ENCODE assay signal across 31 cellular contexts in genomic region chr2:11543337-11544216, GRCh38. TPM values are rescaled to one million over a fixed set of nuclear protein-coding genes. Genes with fewer than 3 reads are reported as not detected.
A peak's percentile ranks its signal among the peaks of the same experiment; 100 is the strongest.
DNase-seq lines count a peak whose midpoint lies in the region; ATAC-seq, FAIRE-seq and TF ChIP-seq lines count a peak whose summit lies in the region.
"Had no signal": no experiment of that assay in that cellular context is flagged by ENCODE, and none has a peak within 500 bp of the region (broad histone marks: within the 10 kb centered on the region; RNA-seq: fewer than 3 reads in every experiment).

No MANE protein-coding gene starts in this region.

- ATAC-seq in Right ventricle myocardium superior (ENCODE audit: poor library complexity) (peak; percentile 21), pancreas (no peak), body of pancreas (no peak)
- ATAC-seq: activated T-cell treated with anti-CD3 and anti-CD28 coated beads, Interleukin-2, amount 50 U/mL, for 72 hours; CD8-positive, alpha-beta T cell; foreskin keratinocyte; lower lobe of right lung; naive thymus-derived CD4-positive, alpha-beta T cell; Right ventricle myocardium inferior; stimulated activated naive CD8-positive, alpha-beta T cell treated with anti-CD3 and anti-CD28 coated beads, Interleukin-15, Interleukin-2, amounts not matched to agents 100 U/mL and 50 U/mL, for 24 hours had no signal

- no peaks in the 10 kb centered on the region for H3K9me3 Mint-ChIP-seq in mesothelial cell of epicardium
- H3K9me3 Mint-ChIP-seq: activated CD4-positive, alpha-beta memory T cell treated with anti-CD3 and anti-CD28 coated beads for 36 hours; activated T-cell treated with anti-CD3 and anti-CD28 coated beads, Interleukin-2, amount 50 U/mL, for 72 hours; CD8-positive, alpha-beta T cell had no signal

- intact Hi-C loops in Right ventricle myocardium superior (cut with DNase I) = no loop called here
- intact Hi-C loops in left ventricle myocardium inferior (cut with micrococcal nuclease) = no loop called here
- intact Hi-C loops in pancreas (cut with DNase I) = no loop called here
- intact Hi-C loops in body of pancreas (cut with DNase I) = loop anchor here (10.0 kb wide), 1 partner anchor 49 kb away; no protein-coding TSS in a partner anchor

- H3K36me3 ChIP-seq in left ventricle myocardium inferior = no peaks in the 10 kb centered on the region
- H3K36me3 ChIP-seq in pancreas = no peaks in the 10 kb centered on the region
- no peaks in the 10 kb centered on the region for H3K36me3 ChIP-seq in body of pancreas (replicated peaks in 1 of 2; ENCODE audit: insufficient read depth in 1 of 2, low read depth in 2 of 2)
- H3K36me3 ChIP-seq: esophagus squamous epithelium, heart left ventricle, lower lobe of right lung, thoracic aorta had no signal

- TF ChIP-seq CTCF in left ventricle myocardium inferior (IDR thresholded peaks at IDR 0.05; ENCODE audit: borderline replicate concordance) = no peak
- no peak for TF ChIP-seq CTCF in VCaP (conservative IDR thresholded peaks at IDR 0.05)
- peak; percentile 15 for TF ChIP-seq CTCF in mesothelial cell of epicardium (IDR thresholded peaks at IDR 0.05; ENCODE audit: unreplicated experiment)
- no peak for TF ChIP-seq CTCF in pancreas (IDR thresholded peaks at IDR 0.05)
- TF ChIP-seq CTCF in body of pancreas (IDR thresholded peaks at IDR 0.05) = no peak

- H3K27ac Mint-ChIP-seq in mesothelial cell of epicardium = no peak overlapping the region
- H3K27ac Mint-ChIP-seq: activated CD4-positive, alpha-beta memory T cell treated with anti-CD3 and anti-CD28 coated beads for 36 hours; activated T-cell treated with anti-CD3 and anti-CD28 coated beads, Interleukin-2, amount 50 U/mL, for 72 hours; CD8-positive, alpha-beta T cell; naive thymus-derived CD4-positive, alpha-beta T cell had no signal

- H3K27me3 ChIP-seq in left ventricle myocardium inferior (ENCODE audit: low read depth) (no peaks in the 10 kb centered on the region), pancreas (no peaks in the 10 kb centered on the region), body of pancreas (no peaks in the 10 kb centered on the region)
- H3K27me3 ChIP-seq: heart left ventricle had no signal

- FAIRE-seq in pancreas (lab: Jason Lieb, UNC) = no peak
- FAIRE-seq: kidney, urothelium cell line had no signal

- peaks cover 22% of the 10 kb centered on the region for H3K4me1 Mint-ChIP-seq in mesothelial cell of epicardium
- H3K4me1 Mint-ChIP-seq: naive thymus-derived CD4-positive, alpha-beta T cell had no signal

- no peak overlapping the region for H3K4me3 Mint-ChIP-seq in mesothelial cell of epicardium
- H3K4me3 Mint-ChIP-seq: activated CD4-positive, alpha-beta memory T cell treated with anti-CD3 and anti-CD28 coated beads for 36 hours; activated T-cell treated with anti-CD3 and anti-CD28 coated beads, Interleukin-2, amount 50 U/mL, for 72 hours; CD8-positive, alpha-beta T cell; naive thymus-derived CD4-positive, alpha-beta T cell had no signal

- H3K4me3 ChIP-seq in left ventricle myocardium inferior (no peak overlapping the region), pancreas (no peak overlapping the region), body of pancreas (no peak overlapping the region)
- H3K4me3 ChIP-seq: esophagus squamous epithelium, heart left ventricle, lower lobe of right lung, thoracic aorta had no signal

- H3K36me3 Mint-ChIP-seq in mesothelial cell of epicardium = no peaks in the 10 kb centered on the region
- H3K36me3 Mint-ChIP-seq: activated CD4-positive, alpha-beta memory T cell treated with anti-CD3 and anti-CD28 coated beads for 36 hours; CD8-positive, alpha-beta T cell; naive thymus-derived CD4-positive, alpha-beta T cell had no signal

- H3K9me3 ChIP-seq in left ventricle myocardium inferior (replicated peaks) = no peaks in the 10 kb centered on the region
- no peaks in the 10 kb centered on the region for H3K9me3 ChIP-seq in pancreas
- no peaks in the 10 kb centered on the region for H3K9me3 ChIP-seq in body of pancreas
- H3K9me3 ChIP-seq: esophagus squamous epithelium, heart left ventricle, lower lobe of right lung, thoracic aorta had no signal

- 82 to 92% methylated on average over 11 of the region's 11 CpGs for whole genome bisulfite sequencing in pancreas, 2 donors
- WGBS in body of pancreas, 2 donors = 89 to 93% methylated on average over 10 to 11 of the region's 11 CpGs

- TF ChIP-seq POLR2A in body of pancreas (IDR thresholded peaks at IDR 0.05) = no peak

- no peak overlapping the region for H3K27ac ChIP-seq in left ventricle myocardium inferior (replicated peaks)
- H3K27ac ChIP-seq in VCaP = peak overlapping the region; percentile 99
- no peak overlapping the region for H3K27ac ChIP-seq in pancreas
- no peak overlapping the region for H3K27ac ChIP-seq in body of pancreas
- H3K27ac ChIP-seq: esophagus squamous epithelium, foreskin keratinocyte, heart left ventricle, lower lobe of right lung, thoracic aorta had no signal

- H3K27me3 Mint-ChIP-seq in mesothelial cell of epicardium (ENCODE audit: low read depth) = no peaks in the 10 kb centered on the region

- DNase-seq in Right ventricle myocardium superior (no peak), left ventricle myocardium inferior (no peak), mesothelial cell of epicardium (ENCODE audit: low spot score in 2 of 2, unreplicated experiment in 2 of 2) (no peak), NCI-H128 (lab: John Stamatoyannopoulos, UW; ENCODE audit: unreplicated experiment) (no peak), pancreas (no peak), body of pancreas (no peak)
- no peak for DNase-seq in activated naive CD4-positive, alpha-beta T cell treated with Interleukin-2 at 50 U/mL for 16 hours
- DNase-seq: activated CD4-positive, alpha-beta memory T cell treated with anti-CD3 and anti-CD28 coated beads for 36 hours; activated CD4-positive, alpha-beta T cell treated with anti-CD3 and anti-CD28 coated beads for 1 hour; activated T-cell treated with anti-CD3 and anti-CD28 coated beads, Interleukin-2, amount 50 U/mL, for 72 hours; CD8-positive, alpha-beta T cell; dermis blood vessel endothelial cell; EL; esophagus squamous epithelium; foreskin keratinocyte; H7; heart left ventricle; Kasumi-1; kidney; lower lobe of right lung; naive thymus-derived CD4-positive, alpha-beta T cell; NCI-H1092; NCI-H187 treated with DMSO at 0.1 percent for 48 hours; NCI-H526 treated with DMSO at 0.1 percent for 48 hours; occipital lobe; retina; stimulated activated naive CD8-positive, alpha-beta T cell treated with anti-CD3 and anti-CD28 coated beads, Interleukin-15, Interleukin-2, amounts not matched to agents 100 U/mL and 50 U/mL, for 24 hours had no signal

- peaks cover 34% of the 10 kb centered on the region for H3K4me1 ChIP-seq in left ventricle myocardium inferior
- H3K4me1 ChIP-seq in pancreas = peaks cover 12 to 21% (median 16%) of the 10 kb centered on the region in 3 donors
- H3K4me1 ChIP-seq in body of pancreas = peaks cover 47% of the 10 kb centered on the region
- H3K4me1 ChIP-seq: foreskin keratinocyte, lower lobe of right lung had no signal

RNA-seq across cellular contexts. Expression of gene GREB1, which starts 9.7 kb away (rescaled TPM):
- 9.0 TPM for total RNA-seq in Right ventricle myocardium superior
- total RNA-seq in left ventricle myocardium inferior = 7.8 TPM
- total RNA-seq in mesothelial cell of epicardium = 22.9 to 26.6 TPM (median 26.6 TPM) in 3 replicates
- total RNA-seq in pancreas = 10 to 100 TPM in 1 of 6 donors, 1 to 10 TPM in 5; 3.5 to 16.1 (median 5.6) TPM
- 1 to 10 TPM; 6.2 to 6.8 TPM for polyA plus RNA-seq in pancreas
- total RNA-seq in body of pancreas = 10 to 100 TPM; 10.4 to 19.8 TPM
- polyA plus RNA-seq: foreskin keratinocyte; naive thymus-derived CD4-positive, alpha-beta T cell had no signal
